ENCODE assay signal across 1 cellular context in the genomic region with DNA sequence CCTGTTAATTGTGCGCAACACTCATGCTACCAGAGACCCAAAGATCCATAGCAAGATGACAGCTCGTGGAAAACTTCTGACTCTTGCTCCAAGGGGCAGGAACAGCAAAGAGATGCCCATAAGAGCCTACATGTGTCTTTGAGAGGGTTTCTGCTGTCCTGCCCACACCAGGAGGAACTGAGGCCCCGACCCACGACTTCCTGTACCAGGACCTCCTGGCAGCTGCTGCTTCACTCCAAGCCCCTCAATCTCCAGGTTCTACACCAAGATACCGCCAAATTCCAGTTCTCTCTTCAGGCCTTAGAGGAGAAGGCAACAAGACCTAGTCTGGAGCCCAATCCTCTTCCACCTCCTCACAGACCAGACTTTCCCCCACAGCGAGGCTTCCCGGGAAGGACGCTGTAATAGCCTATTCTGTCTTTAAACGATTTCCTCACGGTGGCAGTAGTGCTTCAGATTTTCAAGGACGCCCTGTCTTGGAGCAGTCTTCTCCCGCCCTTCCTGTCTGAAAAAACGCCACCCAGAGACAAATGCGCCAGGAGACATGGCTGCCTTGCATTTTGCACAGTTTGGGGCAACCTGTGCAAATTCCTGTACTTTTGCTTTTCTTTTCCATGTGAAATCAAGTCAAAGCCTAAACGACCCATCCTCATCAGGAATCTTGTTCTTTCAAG.
TF ChIP-seq lines count a peak whose summit lies in the region.

No MANE protein-coding gene starts in this region.

TF ChIP-seq in GM12878, 131 proteins besides CTCF, POLR2A, EP300 and RAD21 (continued from another document):
- TF ChIP-seq, protein P1, sequence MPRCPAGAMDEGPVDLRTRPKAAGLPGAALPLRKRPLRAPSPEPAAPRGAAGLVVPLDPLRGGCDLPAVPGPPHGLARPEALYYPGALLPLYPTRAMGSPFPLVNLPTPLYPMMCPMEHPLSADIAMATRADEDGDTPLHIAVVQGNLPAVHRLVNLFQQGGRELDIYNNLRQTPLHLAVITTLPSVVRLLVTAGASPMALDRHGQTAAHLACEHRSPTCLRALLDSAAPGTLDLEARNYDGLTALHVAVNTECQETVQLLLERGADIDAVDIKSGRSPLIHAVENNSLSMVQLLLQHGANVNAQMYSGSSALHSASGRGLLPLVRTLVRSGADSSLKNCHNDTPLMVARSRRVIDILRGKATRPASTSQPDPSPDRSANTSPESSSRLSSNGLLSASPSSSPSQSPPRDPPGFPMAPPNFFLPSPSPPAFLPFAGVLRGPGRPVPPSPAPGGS (IDR thresholded peaks at IDR 0.05; ENCODE audit: borderline replicate concordance, insufficient read depth, low read depth, low read length, poor library complexity, severe bottlenecking): no peak
- TF ChIP-seq RAD51 (IDR thresholded peaks at IDR 0.05) (no peak), FOXM1 (IDR thresholded peaks at IDR 0.05; ENCODE audit: low read depth, low read length) (peak; percentile 15; the same call in 1 of the 2 replicates), STAT3 (IDR thresholded peaks at IDR 0.05; ENCODE audit: low read depth, low read length) (no peak), POU2F2 (IDR thresholded peaks at IDR 0.05; ENCODE audit: borderline replicate concordance, low read depth, low read length) (peak; percentile 52; the same call in 1 of the 3 replicates), SREBF2 (IDR thresholded peaks at IDR 0.05; ENCODE audit: low read length) (no peak), NFYA (IDR thresholded peaks at IDR 0.05; ENCODE audit: borderline replicate concordance, low read depth, low read length) (no peak), NR2C1 (IDR thresholded peaks at IDR 0.05) (no peak), BCL11A (IDR thresholded peaks at IDR 0.05; ENCODE audit: low read depth, low read length) (no peak), HDAC6 (IDR thresholded peaks at IDR 0.05; ENCODE audit: unreplicated experiment) (no peak)
- TF ChIP-seq, protein P2, sequence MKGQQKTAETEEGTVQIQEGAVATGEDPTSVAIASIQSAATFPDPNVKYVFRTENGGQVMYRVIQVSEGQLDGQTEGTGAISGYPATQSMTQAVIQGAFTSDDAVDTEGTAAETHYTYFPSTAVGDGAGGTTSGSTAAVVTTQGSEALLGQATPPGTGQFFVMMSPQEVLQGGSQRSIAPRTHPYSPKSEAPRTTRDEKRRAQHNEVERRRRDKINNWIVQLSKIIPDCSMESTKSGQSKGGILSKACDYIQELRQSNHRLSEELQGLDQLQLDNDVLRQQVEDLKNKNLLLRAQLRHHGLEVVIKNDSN (IDR thresholded peaks at IDR 0.05; ENCODE audit: borderline replicate concordance, extremely low read length, insufficient read depth, low read depth, low read length): no peak
- TF ChIP-seq, protein P3, sequence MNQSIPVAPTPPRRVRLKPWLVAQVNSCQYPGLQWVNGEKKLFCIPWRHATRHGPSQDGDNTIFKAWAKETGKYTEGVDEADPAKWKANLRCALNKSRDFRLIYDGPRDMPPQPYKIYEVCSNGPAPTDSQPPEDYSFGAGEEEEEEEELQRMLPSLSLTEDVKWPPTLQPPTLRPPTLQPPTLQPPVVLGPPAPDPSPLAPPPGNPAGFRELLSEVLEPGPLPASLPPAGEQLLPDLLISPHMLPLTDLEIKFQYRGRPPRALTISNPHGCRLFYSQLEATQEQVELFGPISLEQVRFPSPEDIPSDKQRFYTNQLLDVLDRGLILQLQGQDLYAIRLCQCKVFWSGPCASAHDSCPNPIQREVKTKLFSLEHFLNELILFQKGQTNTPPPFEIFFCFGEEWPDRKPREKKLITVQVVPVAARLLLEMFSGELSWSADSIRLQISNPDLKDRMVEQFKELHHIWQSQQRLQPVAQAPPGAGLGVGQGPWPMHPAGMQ (IDR thresholded peaks at IDR 0.05; ENCODE audit: borderline replicate concordance): no peak
